ENCODE assay signal across 13 cellular contexts in the genomic region with DNA sequence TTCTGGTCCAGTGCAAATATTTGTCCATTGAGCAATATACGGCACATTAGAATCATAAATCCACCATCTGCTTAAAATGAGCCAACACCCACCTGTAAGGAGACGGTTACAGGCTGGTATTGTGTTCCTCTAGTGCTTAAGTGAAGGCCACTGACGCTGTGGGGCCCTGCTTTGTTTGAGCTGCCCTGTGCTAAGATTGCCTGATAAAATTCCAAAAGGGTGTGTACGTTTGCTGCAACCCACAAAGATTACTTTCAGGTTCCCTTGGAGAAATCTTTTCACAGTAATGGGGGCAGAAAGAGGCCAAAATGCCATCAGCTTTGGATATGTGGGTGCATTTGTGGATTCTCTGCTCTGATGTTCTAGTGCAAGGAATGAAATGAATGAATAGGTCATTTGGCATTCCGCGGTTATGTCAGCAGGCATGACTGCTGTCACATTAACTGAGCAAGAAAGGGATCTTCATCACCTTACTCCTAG. TPM values are rescaled to one million over a fixed set of nuclear protein-coding genes. Genes with fewer than 3 reads are reported as not detected.
DNase-seq lines count a peak whose midpoint lies in the region; ATAC-seq and TF ChIP-seq lines count a peak whose summit lies in the region.
"Had no signal": no experiment of that assay in that cellular context is flagged by ENCODE, and none has a peak within 500 bp of the region (broad histone marks: within the 10 kb centered on the region; RNA-seq: fewer than 3 reads in every experiment).

No MANE protein-coding gene starts in this region.

- 36 to 42% methylated on average over 6 of the region's 6 CpGs for WGBS in body of pancreas, 2 donors

- no peaks in the 10 kb centered on the region for H3K9me3 ChIP-seq in body of pancreas
- H3K9me3 ChIP-seq in mucosa of rectum (ENCODE audit: control insufficient read depth in 2 of 2, low read length in 2 of 2): no peaks in the 10 kb centered on the region
- H3K9me3 ChIP-seq in MG63: no peaks in the 10 kb centered on the region

- TF ChIP-seq POLR2A in body of pancreas (IDR thresholded peaks at IDR 0.05): no peak

- peaks cover 15% of the 10 kb centered on the region for H3K4me1 ChIP-seq in body of pancreas
- peaks cover 12 to 35% of the 10 kb centered on the region in 2 donors for H3K4me1 ChIP-seq in mucosa of rectum (ENCODE audit: control insufficient read depth in 2 of 2, insufficient read depth in 2 of 2, low read length in 2 of 2)

- intact Hi-C loops in body of pancreas (cut with DNase I): no loop called here

- H3K9ac ChIP-seq in mucosa of rectum (ENCODE audit: low read depth in 1 of 2, low read length in 2 of 2): peak overlapping the region in 1 of 2 donors; percentile 46

- no peaks in the 10 kb centered on the region for H3K36me3 ChIP-seq in body of pancreas (replicated peaks in 1 of 2; ENCODE audit: insufficient read depth in 1 of 2, low read depth in 2 of 2)
- no peaks in the 10 kb centered on the region for H3K36me3 ChIP-seq in mucosa of rectum (ENCODE audit: control insufficient read depth in 2 of 2, insufficient read depth in 2 of 2, low read length in 2 of 2)
- no peaks in the 10 kb centered on the region for H3K36me3 ChIP-seq in MG63

- TF ChIP-seq CTCF in body of pancreas (IDR thresholded peaks at IDR 0.05): no peak

- H3K27me3 ChIP-seq in body of pancreas: no peaks in the 10 kb centered on the region
- H3K27me3 ChIP-seq in mucosa of rectum (ENCODE audit: control insufficient read depth in 2 of 2, insufficient read depth in 2 of 2, low read length in 2 of 2): no peaks in the 10 kb centered on the region
- no peaks in the 10 kb centered on the region for H3K27me3 ChIP-seq in MG63

- H3K27ac ChIP-seq in body of pancreas (peak overlapping the region in 3 of 4 donors; percentile 40 to 55 (median 53)), mucosa of rectum (ENCODE audit: low read depth in 2 of 2, low read length in 2 of 2) (peak overlapping the region; percentile 61 to 79)

- peak; percentile 91 for ATAC-seq in body of pancreas
- no peak for ATAC-seq in HG02610 (IDR thresholded peaks at IDR 0.05; ENCODE audit: unreplicated experiment)
- ATAC-seq: effector memory CD8-positive, alpha-beta T cell had no signal

- DNase-seq in Daoy (ENCODE audit: low read depth) (peak; percentile 42), NCI-H2029 (lab: John Stamatoyannopoulos, UW) (peak; percentile 15), body of pancreas (peak; percentile 38 to 80 (median 63)), MG63 (no peak), 8988T (no peak), MV-4-11 (lab: John Stamatoyannopoulos, UW) (no peak)
- DNase-seq: activated T-cell treated with anti-CD3 and anti-CD28 coated beads, Interleukin-2, amount 50 U/mL, for 1 hour; effector memory CD8-positive, alpha-beta T cell; left cardiac atrium; NCI-H1048 had no signal

- H3K4me3 ChIP-seq in body of pancreas (no peak overlapping the region), mucosa of rectum (ENCODE audit: low read length in 2 of 2) (peak overlapping the region in 1 of 2 donors; percentile 56), MG63 (no peak overlapping the region)

RNA-seq across cellular contexts. Expression of a gene that starts 34.4 kb away (rescaled TPM):
- total RNA-seq in Daoy (2014; rRNA removed; shearing (Covaris generic)): not detected in 2 replicates
- total RNA-seq in body of pancreas: 10 to 100 TPM in 1 of 2 donors, not detected in 1; 13.2 TPM
- total RNA-seq in MG63 (2014; rRNA removed; shearing (Covaris generic); ENCODE audit: low replicate concordance): not detected in 2 replicates
- total RNA-seq: left cardiac atrium; T-helper 2 cell treated with Interferon-gamma antibody and Interleukin-4, amounts not matched to agents 100 ng/mL and 5 ng/mL, for 36 hours had no signal

RNA-seq across cellular contexts. Expression of a gene that starts 42.6 kb away (rescaled TPM):
- not detected in 2 replicates for total RNA-seq in Daoy (2014; rRNA removed; shearing (Covaris generic))
- total RNA-seq in body of pancreas: 10 to 100 TPM in 1 of 2 donors, 1 to 10 TPM in 1; 6.3 to 20.0 TPM
- total RNA-seq in MG63 (2014; rRNA removed; shearing (Covaris generic); ENCODE audit: low replicate concordance): not detected in 2 replicates
- total RNA-seq: left cardiac atrium; T-helper 2 cell treated with Interferon-gamma antibody and Interleukin-4, amounts not matched to agents 100 ng/mL and 5 ng/mL, for 36 hours had no signal

Comparison
In these comparisons a context has a peak if more than half of its experiments do, and no peak if none do; other contexts are left out.
1. DNase-seq: peak in Daoy (single experiment), NCI-H2029 (single experiment) and body of pancreas (4 of 4); none in MG63 (single experiment), 8988T (single experiment) and MV-4-11 (single experiment).